Comparison of ENCODE assay signal across 23 cellular contexts in genomic region chr4:41678951-41679350, GRCh38.
"Had no signal": no experiment of that assay in that cellular context is flagged by ENCODE, and none has a peak within 500 bp of the region (broad histone marks: within the 10 kb centered on the region; RNA-seq: fewer than 3 reads in every experiment).

No MANE protein-coding gene starts in this region.

- H3K27ac ChIP-seq: coronary artery, gastroesophageal sphincter, heart right ventricle, neutrophil, pancreas, right lobe of liver, stomach, thoracic aorta, tibial nerve, upper lobe of left lung had no signal

- H3K9me3 ChIP-seq: gastroesophageal sphincter, heart right ventricle, mucosa of descending colon, neutrophil, pancreas, right lobe of liver, stomach, thoracic aorta, tibial nerve, upper lobe of left lung had no signal

- H3K27me3 ChIP-seq: gastroesophageal sphincter, heart right ventricle, pancreas, right lobe of liver, stomach, tibial nerve, upper lobe of left lung had no signal

- DNase-seq: dermis blood vessel endothelial cell; effector memory CD8-positive, alpha-beta T cell; foreskin fibroblast; glutamatergic neuron; heart right ventricle; mesenchymal stem cell; mucosa of descending colon; naive B cell; pancreas; right lobe of liver; stimulated activated CD4-positive, alpha-beta T cell treated with anti-CD3 and anti-CD28 coated beads, Interleukin-12 subunit alpha, Interleukin-12 subunit beta, amount 100 ng/mL, for 4 hours; stimulated activated CD4-positive, alpha-beta T cell treated with anti-CD3 and anti-CD28 coated beads, Interleukin-1b, Interleukin-23, amount 100 ng/mL, for 48 hours; stimulated activated CD4-positive, alpha-beta T cell treated with anti-CD3 and anti-CD28 coated beads, Interleukin-4, amount 100 ng/mL, for 1 hour; stimulated activated naive CD4-positive, alpha-beta T cell treated with Interleukin-2 at 50 U/mL for 16 hours; stomach; upper lobe of left lung had no signal

- H3K4me3 ChIP-seq: coronary artery, gastroesophageal sphincter, heart right ventricle, lung, mucosa of descending colon, pancreas, right lobe of liver, smooth muscle cell, stomach, thoracic aorta, tibial nerve, upper lobe of left lung had no signal

- H3K4me2 ChIP-seq: smooth muscle cell had no signal

- H3K4me1 ChIP-seq: gastroesophageal sphincter, heart right ventricle, pancreas, right lobe of liver, stomach, tibial nerve, upper lobe of left lung had no signal

- H3K36me3 ChIP-seq: neutrophil had no signal
